1 cellular context compared by ENCODE assay signal in the genomic region with DNA sequence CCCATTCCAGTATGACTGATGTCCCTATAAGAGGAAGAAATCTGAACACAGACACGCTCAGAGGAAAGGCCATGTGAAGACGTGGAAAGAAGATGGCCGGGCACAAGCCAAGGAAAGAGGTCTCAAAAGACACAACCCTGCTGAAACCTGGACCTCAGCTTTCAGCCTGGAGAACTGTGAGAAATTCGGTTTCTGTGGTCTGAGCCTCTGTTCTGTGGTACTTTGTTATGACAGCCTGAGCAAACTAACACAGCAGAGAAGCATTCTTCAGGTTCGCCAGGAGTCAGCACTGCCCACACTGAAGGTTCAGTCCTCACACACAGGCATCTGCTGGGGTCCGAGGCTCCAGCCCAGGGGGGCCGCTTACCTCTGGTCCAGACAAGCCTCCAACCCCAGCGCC.
TF ChIP-seq lines count a peak whose summit lies in the region.

No MANE protein-coding gene starts in this region.

TF ChIP-seq in IMR-90, 13 proteins besides CTCF, POLR2A, EP300 and RAD21 (continued from another document):
- TF ChIP-seq SMC3 (IDR thresholded peaks at IDR 0.05; ENCODE audit: low read depth, low read length), result no peak
- TF ChIP-seq CEBPB (IDR thresholded peaks at IDR 0.05; ENCODE audit: low read depth, low read length), result no peak
